1 cellular context compared by ENCODE assay signal in the genomic region with DNA sequence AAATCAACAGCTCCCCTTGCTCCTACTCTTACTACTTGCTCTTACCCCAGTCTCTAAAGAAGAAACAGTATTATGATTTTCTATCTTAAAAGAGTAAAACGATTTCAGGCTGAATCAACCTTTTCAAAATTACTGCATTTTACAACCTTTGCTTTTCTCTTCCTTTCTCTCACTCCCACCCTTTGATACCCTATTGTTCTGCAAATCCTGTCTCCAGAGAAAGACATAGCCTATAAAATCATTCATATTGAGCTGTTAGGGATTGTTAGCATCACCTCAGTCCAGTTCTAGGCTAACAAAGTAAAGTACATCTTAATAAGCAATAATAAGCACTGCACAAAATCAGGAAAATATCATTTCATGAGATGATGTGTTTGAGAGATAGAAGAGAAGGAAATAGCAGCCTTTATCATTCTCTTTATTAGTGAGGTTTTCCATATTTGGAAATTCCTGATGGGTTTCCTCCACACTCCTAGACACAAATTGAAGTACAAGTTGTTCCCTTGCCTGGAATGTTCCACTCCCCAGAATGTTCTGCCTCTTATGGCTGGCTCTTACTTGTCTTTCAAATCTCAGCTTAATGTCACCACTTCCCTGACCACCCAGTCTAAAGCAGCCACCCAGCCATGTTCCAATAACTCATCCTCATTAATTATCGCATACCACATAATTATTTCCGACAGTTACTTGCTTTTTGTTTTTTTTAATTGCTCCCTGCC.
TF ChIP-seq lines count a peak whose summit lies in the region.

No MANE protein-coding gene starts in this region.

TF ChIP-seq in HCT116, 20 proteins besides CTCF, POLR2A, EP300 and RAD21 (continued from another document):
- TF ChIP-seq, protein P1, sequence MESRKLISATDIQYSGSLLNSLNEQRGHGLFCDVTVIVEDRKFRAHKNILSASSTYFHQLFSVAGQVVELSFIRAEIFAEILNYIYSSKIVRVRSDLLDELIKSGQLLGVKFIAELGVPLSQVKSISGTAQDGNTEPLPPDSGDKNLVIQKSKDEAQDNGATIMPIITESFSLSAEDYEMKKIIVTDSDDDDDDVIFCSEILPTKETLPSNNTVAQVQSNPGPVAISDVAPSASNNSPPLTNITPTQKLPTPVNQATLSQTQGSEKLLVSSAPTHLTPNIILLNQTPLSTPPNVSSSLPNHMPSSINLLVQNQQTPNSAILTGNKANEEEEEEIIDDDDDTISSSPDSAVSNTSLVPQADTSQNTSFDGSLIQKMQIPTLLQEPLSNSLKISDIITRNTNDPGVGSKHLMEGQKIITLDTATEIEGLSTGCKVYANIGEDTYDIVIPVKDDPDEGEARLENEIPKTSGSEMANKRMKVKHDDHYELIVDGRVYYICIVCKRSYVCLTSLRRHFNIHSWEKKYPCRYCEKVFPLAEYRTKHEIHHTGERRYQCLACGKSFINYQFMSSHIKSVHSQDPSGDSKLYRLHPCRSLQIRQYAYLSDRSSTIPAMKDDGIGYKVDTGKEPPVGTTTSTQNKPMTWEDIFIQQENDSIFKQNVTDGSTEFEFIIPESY (IDR thresholded peaks at IDR 0.05; ENCODE audit: extremely low read depth, insufficient replicate concordance, low read length): no peak
- TF ChIP-seq SIN3A (IDR thresholded peaks at IDR 0.05; ENCODE audit: low read depth) (no peak), JUND (IDR thresholded peaks at IDR 0.05) (no peak), TCF7L2 (IDR thresholded peaks at IDR 0.05; ENCODE audit: borderline replicate concordance, extremely low read depth, insufficient read depth, insufficient read length) (no peak), CBX3 (IDR thresholded peaks at IDR 0.05; ENCODE audit: low read depth) (no peak)
- TF ChIP-seq, protein P2, sequence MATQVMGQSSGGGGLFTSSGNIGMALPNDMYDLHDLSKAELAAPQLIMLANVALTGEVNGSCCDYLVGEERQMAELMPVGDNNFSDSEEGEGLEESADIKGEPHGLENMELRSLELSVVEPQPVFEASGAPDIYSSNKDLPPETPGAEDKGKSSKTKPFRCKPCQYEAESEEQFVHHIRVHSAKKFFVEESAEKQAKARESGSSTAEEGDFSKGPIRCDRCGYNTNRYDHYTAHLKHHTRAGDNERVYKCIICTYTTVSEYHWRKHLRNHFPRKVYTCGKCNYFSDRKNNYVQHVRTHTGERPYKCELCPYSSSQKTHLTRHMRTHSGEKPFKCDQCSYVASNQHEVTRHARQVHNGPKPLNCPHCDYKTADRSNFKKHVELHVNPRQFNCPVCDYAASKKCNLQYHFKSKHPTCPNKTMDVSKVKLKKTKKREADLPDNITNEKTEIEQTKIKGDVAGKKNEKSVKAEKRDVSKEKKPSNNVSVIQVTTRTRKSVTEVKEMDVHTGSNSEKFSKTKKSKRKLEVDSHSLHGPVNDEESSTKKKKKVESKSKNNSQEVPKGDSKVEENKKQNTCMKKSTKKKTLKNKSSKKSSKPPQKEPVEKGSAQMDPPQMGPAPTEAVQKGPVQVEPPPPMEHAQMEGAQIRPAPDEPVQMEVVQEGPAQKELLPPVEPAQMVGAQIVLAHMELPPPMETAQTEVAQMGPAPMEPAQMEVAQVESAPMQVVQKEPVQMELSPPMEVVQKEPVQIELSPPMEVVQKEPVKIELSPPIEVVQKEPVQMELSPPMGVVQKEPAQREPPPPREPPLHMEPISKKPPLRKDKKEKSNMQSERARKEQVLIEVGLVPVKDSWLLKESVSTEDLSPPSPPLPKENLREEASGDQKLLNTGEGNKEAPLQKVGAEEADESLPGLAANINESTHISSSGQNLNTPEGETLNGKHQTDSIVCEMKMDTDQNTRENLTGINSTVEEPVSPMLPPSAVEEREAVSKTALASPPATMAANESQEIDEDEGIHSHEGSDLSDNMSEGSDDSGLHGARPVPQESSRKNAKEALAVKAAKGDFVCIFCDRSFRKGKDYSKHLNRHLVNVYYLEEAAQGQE (IDR thresholded peaks at IDR 0.05; ENCODE audit: low read depth): no peak
